In the genomic region with DNA sequence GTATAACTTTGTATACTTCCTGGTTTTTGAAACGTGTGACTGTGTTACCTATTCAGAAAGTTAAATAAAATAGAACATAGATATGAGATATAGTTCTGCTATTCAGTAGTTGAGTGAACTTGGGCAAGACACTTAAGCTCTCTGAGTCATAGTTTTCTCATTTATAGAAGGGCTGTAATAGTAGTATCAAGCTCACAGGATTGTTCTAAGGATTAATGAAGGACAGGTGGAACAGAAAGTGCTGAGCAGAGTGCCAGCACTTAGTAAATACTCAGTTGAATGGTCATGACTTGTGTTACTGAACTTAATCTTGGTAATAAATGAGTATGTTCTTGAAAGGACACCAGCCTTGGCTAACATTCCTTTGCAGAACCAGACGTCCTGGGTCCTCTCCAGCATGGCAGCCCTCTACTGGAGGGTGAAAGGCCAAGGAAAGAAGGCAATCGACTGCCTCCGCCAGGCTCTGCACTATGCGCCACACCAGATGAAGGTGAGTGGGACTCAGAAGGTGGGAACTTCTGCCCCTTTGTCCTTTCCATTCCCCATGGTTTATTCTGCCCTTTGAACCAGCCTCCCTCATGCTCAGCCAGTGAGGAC, we compare ENCODE assay signal across 26 cellular contexts.
"Had no signal": no experiment of that assay in that cellular context is flagged by ENCODE, and none has a peak within 500 bp of the region (broad histone marks: within the 10 kb centered on the region; RNA-seq: fewer than 3 reads in every experiment).

No MANE protein-coding gene starts in this region.

- H3K9me3 Mint-ChIP-seq: brain; nephron; stimulated activated memory B cell treated with anti-CD40 and anti-IgM and Interleukin-4, amounts not matched to agents 10 μg/mL and 1 μg/mL and 100 μg/mL, for 72 hours; stimulated activated naive CD8-positive, alpha-beta T cell treated with anti-CD3 and anti-CD28 coated beads, Interleukin-15, amount 100 ng/mL, for 72 hours had no signal

- H3K4me3 ChIP-seq: ascending aorta, heart right ventricle, lower lobe of right lung, right lobe of liver, smooth muscle cell, thyroid gland, upper lobe of right lung had no signal

- H3K27me3 Mint-ChIP-seq: activated naive CD8-positive, alpha-beta T cell; brain; stimulated activated memory B cell treated with anti-CD40 and anti-IgM and Interleukin-4, amounts not matched to agents 10 μg/mL and 1 μg/mL and 100 μg/mL, for 72 hours; stimulated activated naive CD8-positive, alpha-beta T cell treated with anti-CD3 and anti-CD28 coated beads, Interleukin-15, amount 100 ng/mL, for 72 hours had no signal

- H3K27me3 ChIP-seq: ascending aorta, heart right ventricle, right lobe of liver, thyroid gland, upper lobe of right lung had no signal

- ATAC-seq: left lobe of liver; lower lobe of right lung; right lobe of liver; stimulated activated memory B cell treated with anti-CD40 and anti-IgM and Interleukin-4, amounts not matched to agents 10 μg/mL and 1 μg/mL and 100 μg/mL, for 72 hours; stimulated activated naive CD8-positive, alpha-beta T cell treated with anti-CD3 and anti-CD28 coated beads, Interleukin-15, amount 100 ng/mL, for 72 hours; upper lobe of right lung had no signal

- H3K27ac ChIP-seq: ascending aorta, heart right ventricle, lower lobe of right lung, right lobe of liver, thyroid gland, upper lobe of right lung, VCaP had no signal

- H3K4me1 Mint-ChIP-seq: brain; nephron; stimulated activated memory B cell treated with anti-CD40 and anti-IgM and Interleukin-4, amounts not matched to agents 10 μg/mL and 1 μg/mL and 100 μg/mL, for 72 hours had no signal

- H3K4me2 ChIP-seq: smooth muscle cell had no signal

- H3K27ac Mint-ChIP-seq: activated naive CD8-positive, alpha-beta T cell; brain; nephron; stimulated activated memory B cell treated with anti-CD40 and anti-IgM and Interleukin-4, amounts not matched to agents 10 μg/mL and 1 μg/mL and 100 μg/mL, for 72 hours had no signal

- FAIRE-seq: TTC549 had no signal

- H3K4me1 ChIP-seq: ascending aorta, heart right ventricle, lower lobe of right lung, right lobe of liver, thyroid gland, upper lobe of right lung had no signal

- DNase-seq: activated CD4-positive, alpha-beta T cell treated with anti-CD3 and anti-CD28 coated beads for 4 hours; activated CD4-positive, alpha-beta T cell treated with anti-CD3 and anti-CD28 coated beads, Interleukin-2, amount 50 U/mL, for 4 hours; activated CD8-positive, alpha-beta memory T cell treated with anti-CD3 and anti-CD28 coated beads for 24 hours; activated effector memory CD4-positive, alpha-beta T cell treated with Interleukin-2 at 50 U/mL for 16 hours; activated naive CD4-positive, alpha-beta T cell treated with Interleukin-2 at 50 U/mL for 16 hours; heart right ventricle; kidney glomerular epithelial cell; lower lobe of right lung; mesenchymal stem cell; right lobe of liver; stimulated activated CD4-positive, alpha-beta T cell treated with anti-CD3 and anti-CD28 coated beads, Interleukin-1b, Interleukin-23, amount 100 ng/mL, for 48 hours; stimulated activated CD4-positive, alpha-beta T cell treated with anti-CD3 and anti-CD28 coated beads, Interleukin-4, amount 100 ng/mL, for 4 hours; stimulated activated CD8-positive, alpha-beta memory T cell treated with anti-CD3 and anti-CD28 coated beads, Interleukin-4, amount 100 ng/mL, for 48 hours; stimulated activated naive CD8-positive, alpha-beta T cell treated with anti-CD3 and anti-CD28 coated beads, Interleukin-15, amount 100 ng/mL, for 72 hours; T-helper 9 cell; thyroid gland; upper lobe of right lung had no signal

- H3K9me3 ChIP-seq: ascending aorta, heart right ventricle, lower lobe of right lung, right lobe of liver, thyroid gland, upper lobe of right lung had no signal

- H3K4me3 Mint-ChIP-seq: activated naive CD8-positive, alpha-beta T cell; brain; nephron; stimulated activated memory B cell treated with anti-CD40 and anti-IgM and Interleukin-4, amounts not matched to agents 10 μg/mL and 1 μg/mL and 100 μg/mL, for 72 hours; stimulated activated naive CD8-positive, alpha-beta T cell treated with anti-CD3 and anti-CD28 coated beads, Interleukin-15, amount 100 ng/mL, for 72 hours had no signal
